ENCODE assay signal across 27 cellular contexts in genomic region chr14:63603749-63604277, GRCh38. TPM values are rescaled to one million over a fixed set of nuclear protein-coding genes. Genes with fewer than 3 reads are reported as not detected.
DNase-seq lines count a peak whose midpoint lies in the region; ATAC-seq and TF ChIP-seq lines count a peak whose summit lies in the region.
"Had no signal": no experiment of that assay in that cellular context is flagged by ENCODE, and none has a peak within 500 bp of the region (broad histone marks: within the 10 kb centered on the region; RNA-seq: fewer than 3 reads in every experiment).

No MANE protein-coding gene starts in this region.

- no peaks in the 10 kb centered on the region for H3F3A ChIP-seq in GM23338 (replicated peaks; ENCODE audit: low read depth)

- H3K9me3 Mint-ChIP-seq in GM23338: no peaks in the 10 kb centered on the region
- H3K9me3 Mint-ChIP-seq: activated B cell treated with CpG ODN at 0.5 μM for 24 hours; IgD-negative memory B cell; immature natural killer cell; natural killer cell; stimulated activated naive CD8-positive, alpha-beta T cell treated with anti-CD3 and anti-CD28 coated beads, Interleukin-15, amount 100 ng/mL, for 72 hours had no signal

- DNase-seq in NCI-H2029 (lab: John Stamatoyannopoulos, UW) (peak; percentile 42), NCI-H2029 treated with DMSO at 0.1 percent for 48 hours (lab: John Stamatoyannopoulos, UW) (no peak), GM23338 (ENCODE audit: low spot score) (no peak), WERI-Rb-1 (peak; percentile 21), myocyte (ENCODE audit: low read depth) (peak; percentile 10), retina (no peak)
- DNase-seq in activated CD4-positive, alpha-beta T cell treated with anti-CD3 and anti-CD28 coated beads for 48 hours: no peak
- DNase-seq: activated B cell treated with CpG ODN at 0.5 μM for 24 hours; activated T-cell treated with anti-CD3 and anti-CD28 coated beads, Interleukin-2, amount 50 U/mL, for 72 hours; caudate nucleus; effector memory CD4-positive, alpha-beta T cell; heart left ventricle; immature natural killer cell; MV-4-11; natural killer cell; NCI-H446; SIG-M5; stimulated activated CD4-positive, alpha-beta T cell treated with anti-CD3 and anti-CD28 coated beads, Interleukin-2, amount 100 ng/mL, for 24 hours; stimulated activated naive CD8-positive, alpha-beta T cell treated with anti-CD3 and anti-CD28 coated beads, Interleukin-15, amount 100 ng/mL, for 72 hours; upper lobe of left lung had no signal

- peaks cover 40% of the 10 kb centered on the region for H3K36me3 Mint-ChIP-seq in GM23338 (ENCODE audit: low read depth)

- H2AFZ ChIP-seq in GM23338: no peak overlapping the region
- H2AFZ ChIP-seq: parathyroid adenoma had no signal

- H3K27me3 ChIP-seq in GM23338 (ENCODE audit: insufficient read depth) (no peaks in the 10 kb centered on the region), WERI-Rb-1 (ENCODE audit: insufficient read depth, low read depth, severe bottlenecking) (no peaks in the 10 kb centered on the region)
- H3K27me3 ChIP-seq: heart left ventricle, upper lobe of left lung had no signal

- H3K36me3 ChIP-seq in GM23338 (ENCODE audit: insufficient read depth) (peaks cover 8% of the 10 kb centered on the region), WERI-Rb-1 (peaks cover 24% of the 10 kb centered on the region)

- H3K79me2 ChIP-seq in GM23338 (replicated peaks; ENCODE audit: insufficient read depth): peaks cover 38% of the 10 kb centered on the region

- no peak overlapping the region for H3K27ac Mint-ChIP-seq in GM23338
- H3K27ac Mint-ChIP-seq: IgD-negative memory B cell; T-helper 1 cell treated with Interleukin-12 subunit alpha and Interleukin-12 subunit beta and Interleukin-4 antibody, amounts not matched to agents 30 μg/mL and 1 μg/mL, for 36 hours had no signal

- no peak for TF ChIP-seq CTCF in GM23338 (conservative IDR thresholded peaks at IDR 0.05; ENCODE audit: low read depth in 2 of 2)
- TF ChIP-seq CTCF in WERI-Rb-1 (IDR thresholded peaks at IDR 0.05; ENCODE audit: low read depth, low read length): no peak

- ATAC-seq in GM23338 (no peak), GM19463 (IDR thresholded peaks at IDR 0.05; ENCODE audit: unreplicated experiment) (no peak)
- ATAC-seq: A549; activated T-cell treated with anti-CD3 and anti-CD28 coated beads, Interleukin-2, amount 50 U/mL, for 72 hours; heart left ventricle; natural killer cell; stimulated activated naive CD8-positive, alpha-beta T cell treated with anti-CD3 and anti-CD28 coated beads, Interleukin-15, amount 100 ng/mL, for 72 hours had no signal

- H4K20me1 ChIP-seq in GM23338 (replicated peaks; ENCODE audit: insufficient read depth): peaks cover 16% of the 10 kb centered on the region

- H3K27me3 Mint-ChIP-seq in GM23338 (ENCODE audit: insufficient read depth, low read depth, poor library complexity): peaks cover under 1% of the 10 kb centered on the region
- H3K27me3 Mint-ChIP-seq: activated B cell treated with CpG ODN at 0.5 μM for 24 hours; IgD-negative memory B cell; stimulated activated naive CD8-positive, alpha-beta T cell treated with anti-CD3 and anti-CD28 coated beads, Interleukin-15, amount 100 ng/mL, for 72 hours had no signal

- no peak overlapping the region for H3K4me3 Mint-ChIP-seq in GM23338
- H3K4me3 Mint-ChIP-seq: activated B cell treated with CpG ODN at 0.5 μM for 24 hours; activated T-cell treated with anti-CD3 and anti-CD28 coated beads, Interleukin-2, amount 50 U/mL, for 72 hours; IgD-negative memory B cell; immature natural killer cell; natural killer cell; stimulated activated naive CD8-positive, alpha-beta T cell treated with anti-CD3 and anti-CD28 coated beads, Interleukin-15, amount 100 ng/mL, for 72 hours; T-helper 1 cell treated with Interleukin-12 subunit alpha and Interleukin-12 subunit beta and Interleukin-4 antibody, amounts not matched to agents 30 μg/mL and 1 μg/mL, for 36 hours had no signal

- no peak overlapping the region for H3K4me3 ChIP-seq in GM23338
- no peak overlapping the region for H3K4me3 ChIP-seq in WERI-Rb-1 (ENCODE audit: low read depth, low read length)
- H3K4me3 ChIP-seq: A549, heart left ventricle, upper lobe of left lung had no signal

- H3K4me2 ChIP-seq in GM23338: no peak overlapping the region
- H3K4me2 ChIP-seq: A549 had no signal

- H3K4me1 ChIP-seq in GM23338 (ENCODE audit: insufficient read depth): no peaks in the 10 kb centered on the region
- H3K4me1 ChIP-seq: A549, heart left ventricle, parathyroid adenoma, upper lobe of left lung had no signal

- peak overlapping the region; percentile 59; the same call in 1 of the 2 replicates for H3K27ac ChIP-seq in GM23338 (ENCODE audit: low read depth)
- peak overlapping the region; percentile 16; the same call in 1 of the 2 replicates for H3K27ac ChIP-seq in WERI-Rb-1
- H3K27ac ChIP-seq: A549, C4-2B, heart left ventricle, HL-60, parathyroid adenoma, upper lobe of left lung had no signal

- no peaks in the 10 kb centered on the region for H3K4me1 Mint-ChIP-seq in GM23338

- no peaks in the 10 kb centered on the region for H3K9me3 ChIP-seq in WERI-Rb-1 (ENCODE audit: severe bottlenecking)
- H3K9me3 ChIP-seq: A549, heart left ventricle, upper lobe of left lung had no signal

- H3K9me2 ChIP-seq in GM23338 (ENCODE audit: insufficient read depth): no peaks in the 10 kb centered on the region

TF ChIP-seq in GM23338, 12 proteins besides CTCF, POLR2A, EP300 and RAD21:
- TF ChIP-seq CREB1 (CRISPR knock-in tag; IDR thresholded peaks at IDR 0.05; ENCODE audit: low read depth): no peak
- TF ChIP-seq, protein P1, sequence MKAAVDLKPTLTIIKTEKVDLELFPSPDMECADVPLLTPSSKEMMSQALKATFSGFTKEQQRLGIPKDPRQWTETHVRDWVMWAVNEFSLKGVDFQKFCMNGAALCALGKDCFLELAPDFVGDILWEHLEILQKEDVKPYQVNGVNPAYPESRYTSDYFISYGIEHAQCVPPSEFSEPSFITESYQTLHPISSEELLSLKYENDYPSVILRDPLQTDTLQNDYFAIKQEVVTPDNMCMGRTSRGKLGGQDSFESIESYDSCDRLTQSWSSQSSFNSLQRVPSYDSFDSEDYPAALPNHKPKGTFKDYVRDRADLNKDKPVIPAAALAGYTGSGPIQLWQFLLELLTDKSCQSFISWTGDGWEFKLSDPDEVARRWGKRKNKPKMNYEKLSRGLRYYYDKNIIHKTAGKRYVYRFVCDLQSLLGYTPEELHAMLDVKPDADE (IDR thresholded peaks at IDR 0.05): no peak
- no peak for TF ChIP-seq ZNF331 (CRISPR knock-in tag; IDR thresholded peaks at IDR 0.05; ENCODE audit: low read depth)
- TF ChIP-seq JUNB (IDR thresholded peaks at IDR 0.05; ENCODE audit: unreplicated experiment): no peak
- no peak for TF ChIP-seq REST (IDR thresholded peaks at IDR 0.05; ENCODE audit: unreplicated experiment)
- TF ChIP-seq NANOG (IDR thresholded peaks at IDR 0.05; ENCODE audit: borderline replicate concordance): no peak
- no peak for TF ChIP-seq STAT1 (IDR thresholded peaks at IDR 0.05; ENCODE audit: unreplicated experiment)
- no peak for TF ChIP-seq EZH2phosphoT487 (IDR thresholded peaks at IDR 0.05; ENCODE audit: unreplicated experiment)
TF ChIP-seq in GM23338: peak in this region for 0.

RNA-seq across cellular contexts. Expression of gene WDR89, which starts 37.9 kb away (rescaled TPM):
- total RNA-seq in GM23338 (2014; rRNA removed; shearing (Covaris generic)): 31.8 and 37.3 TPM in 2 replicates
- 17.4 and 21.5 TPM in 2 replicates for polyA plus RNA-seq in GM23338 (2016; fragmentation: Nextera tagmentation; extraction: Ambion mirVana)
- total RNA-seq in myocyte: 12.8 and 14.8 TPM in 2 replicates
- polyA plus RNA-seq in myocyte (2012): 3.9 TPM

Comparison
In these comparisons a context has a peak if more than half of its experiments do, and no peak if none do; other contexts are left out.
1. DNase-seq: peak in NCI-H2029 (single experiment), WERI-Rb-1 (single experiment) and myocyte (single experiment); none in NCI-H2029 treated with DMSO at 0.1 percent for 48 hours (single experiment), GM23338 (single experiment), retina (single experiment) and activated CD4-positive, alpha-beta T cell treated with anti-CD3 and anti-CD28 coated beads for 48 hours (single experiment).